ENCODE assay signal across 1 cellular context in genomic region chr2:65420712-65421431, GRCh38.
A peak's percentile ranks its signal among the peaks of the same experiment; 100 is the strongest.
TF ChIP-seq lines count a peak whose summit lies in the region.

No MANE protein-coding gene starts in this region.

TF ChIP-seq in K562, 482 proteins besides CTCF, POLR2A, EP300 and RAD21 (continued from another document and continues in another):
- TF ChIP-seq JUN (IDR thresholded peaks at IDR 0.05; ENCODE audit: borderline replicate concordance, low read depth, low read length) (0 out of 2 replicates have a peak, but pooled peaks have one; percentile 40), JUN (CRISPR knock-in tag; IDR thresholded peaks at IDR 0.05; ENCODE audit: borderline replicate concordance) (no peak), NFE2 (IDR thresholded peaks at IDR 0.05; ENCODE audit: low read depth) (no peak), TFAP4 (CRISPR knock-in tag; IDR thresholded peaks at IDR 0.05; ENCODE audit: borderline replicate concordance) (no peak), GABPA (tag; conservative IDR thresholded peaks at IDR 0.05; ENCODE audit: low read depth) (peak; percentile 91), ZEB2 (IDR thresholded peaks at IDR 0.05) (peak; percentile 34; the same call in 1 of the 2 replicates), MITF (IDR thresholded peaks at IDR 0.05) (no peak), RBM17 (IDR thresholded peaks at IDR 0.05; ENCODE audit: borderline replicate concordance, low read depth, low read length) (no peak), OTX1 (CRISPR knock-in tag; IDR thresholded peaks at IDR 0.05) (no peak), ETV6 (IDR thresholded peaks at IDR 0.05; ENCODE audit: borderline replicate concordance in 1 of 2, low read depth in 2 of 2, low read length in 1 of 2) (peak; percentile 58 to 85; a peak in 2 of 4 replicates), ETV6 (CRISPR knock-in tag; IDR thresholded peaks at IDR 0.05; ENCODE audit: borderline replicate concordance) (no peak), SRSF7 (optimal IDR thresholded peaks at IDR 0.05; ENCODE audit: low read depth, low read length) (no peak), PHF8 (IDR thresholded peaks at IDR 0.05; ENCODE audit: borderline replicate concordance, low read length) (no peak), ESRRA (IDR thresholded peaks at IDR 0.05; ENCODE audit: borderline replicate concordance, low read depth) (no peak; the same call in 1 of the 2 replicates), ZNF780A (CRISPR knock-in tag; IDR thresholded peaks at IDR 0.05) (no peak), TEAD2 (tag; IDR thresholded peaks at IDR 0.05) (no peak), ZBTB43 (CRISPR knock-in tag; IDR thresholded peaks at IDR 0.05) (no peak), ZNF695 (CRISPR knock-in tag; IDR thresholded peaks at IDR 0.05) (no peak), MCM7 (IDR thresholded peaks at IDR 0.05) (no peak), ZNF311 (CRISPR knock-in tag; IDR thresholded peaks at IDR 0.05) (no peak), ETS2 (tag; IDR thresholded peaks at IDR 0.05; ENCODE audit: borderline replicate concordance, poor library complexity, severe bottlenecking) (no peak), BRCA1 (IDR thresholded peaks at IDR 0.05) (no peak), BRCA1 (CRISPR knock-in tag; IDR thresholded peaks at IDR 0.05) (no peak), ZNF324 (CRISPR knock-in tag; IDR thresholded peaks at IDR 0.05) (no peak), POU5F1 (IDR thresholded peaks at IDR 0.05; ENCODE audit: borderline replicate concordance, low read depth, low read length, partially characterized antibody) (no peak), PTTG1 (tag; IDR thresholded peaks at IDR 0.05; ENCODE audit: low read depth) (no peak), ZNF444 (CRISPR knock-in tag; IDR thresholded peaks at IDR 0.05) (no peak), NCOA1 (IDR thresholded peaks at IDR 0.05; ENCODE audit: low read depth) (no peak), ZNF764 (CRISPR knock-in tag; IDR thresholded peaks at IDR 0.05; ENCODE audit: low read depth) (no peak), CBX1 (IDR thresholded peaks at IDR 0.05; ENCODE audit: low read depth) (no peak), PHB (CRISPR knock-in tag; IDR thresholded peaks at IDR 0.05) (no peak), ZNF551 (CRISPR knock-in tag; IDR thresholded peaks at IDR 0.05) (no peak), SIRT6 (IDR thresholded peaks at IDR 0.05; ENCODE audit: low read depth, low read length) (no peak), TBP (optimal IDR thresholded peaks at IDR 0.05; ENCODE audit: low read depth, low read length) (no peak), ZNF766 (CRISPR knock-in tag; conservative IDR thresholded peaks at IDR 0.05) (peak; percentile 45; the same call in 1 of the 2 replicates), PKNOX1 (IDR thresholded peaks at IDR 0.05) (peak; percentile 70), ATF2 (CRISPR knock-in tag; IDR thresholded peaks at IDR 0.05) (no peak), RCOR1 (IDR thresholded peaks at IDR 0.05; ENCODE audit: borderline replicate concordance in 1 of 2, low read depth in 2 of 2, low read length in 2 of 2) (peak; percentile 79 to 94), LCOR (CRISPR knock-in tag; IDR thresholded peaks at IDR 0.05) (no peak), FOS (IDR thresholded peaks at IDR 0.05; ENCODE audit: extremely low read depth, insufficient read length) (no peak), ZSCAN29 (IDR thresholded peaks at IDR 0.05) (no peak), TEAD1 (CRISPR knock-in tag; IDR thresholded peaks at IDR 0.05) (peak in 1 of 2 experiments; percentile 81; a peak in 1 of 4 replicates), DDX20 (tag; IDR thresholded peaks at IDR 0.05; ENCODE audit: low read depth) (no peak), RBM22 (IDR thresholded peaks at IDR 0.05; ENCODE audit: low read depth, low read length, poor library complexity, severe bottlenecking) (no peak), CREM (IDR thresholded peaks at IDR 0.05; ENCODE audit: low read depth) (no peak), ELK3 (CRISPR knock-in tag; IDR thresholded peaks at IDR 0.05) (no peak), ZNF224 (CRISPR knock-in tag; IDR thresholded peaks at IDR 0.05) (no peak), TAF1 (IDR thresholded peaks at IDR 0.05; ENCODE audit: control insufficient read depth, extremely low read depth, insufficient read depth, low read length, severe bottlenecking) (no peak), ZFP1 (CRISPR knock-in tag; IDR thresholded peaks at IDR 0.05) (no peak), ZNF408 (CRISPR knock-in tag; IDR thresholded peaks at IDR 0.05; ENCODE audit: low read depth) (no peak), SMARCC2 (IDR thresholded peaks at IDR 0.05; ENCODE audit: low read depth) (no peak), CAMTA2 (CRISPR knock-in tag; conservative IDR thresholded peaks at IDR 0.05) (no peak), HDAC6 (IDR thresholded peaks at IDR 0.05; ENCODE audit: low read depth, low read length) (no peak), TFAM (CRISPR knock-in tag; conservative IDR thresholded peaks at IDR 0.05) (no peak)
- TF ChIP-seq, protein P1, sequence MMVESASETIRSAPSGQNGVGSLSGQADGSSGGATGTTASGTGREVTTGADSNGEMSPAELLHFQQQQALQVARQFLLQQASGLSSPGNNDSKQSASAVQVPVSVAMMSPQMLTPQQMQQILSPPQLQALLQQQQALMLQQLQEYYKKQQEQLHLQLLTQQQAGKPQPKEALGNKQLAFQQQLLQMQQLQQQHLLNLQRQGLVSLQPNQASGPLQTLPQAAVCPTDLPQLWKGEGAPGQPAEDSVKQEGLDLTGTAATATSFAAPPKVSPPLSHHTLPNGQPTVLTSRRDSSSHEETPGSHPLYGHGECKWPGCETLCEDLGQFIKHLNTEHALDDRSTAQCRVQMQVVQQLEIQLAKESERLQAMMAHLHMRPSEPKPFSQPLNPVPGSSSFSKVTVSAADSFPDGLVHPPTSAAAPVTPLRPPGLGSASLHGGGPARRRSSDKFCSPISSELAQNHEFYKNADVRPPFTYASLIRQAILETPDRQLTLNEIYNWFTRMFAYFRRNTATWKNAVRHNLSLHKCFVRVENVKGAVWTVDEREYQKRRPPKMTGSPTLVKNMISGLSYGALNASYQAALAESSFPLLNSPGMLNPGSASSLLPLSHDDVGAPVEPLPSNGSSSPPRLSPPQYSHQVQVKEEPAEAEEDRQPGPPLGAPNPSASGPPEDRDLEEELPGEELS (CRISPR knock-in tag; IDR thresholded peaks at IDR 0.05; ENCODE audit: borderline replicate concordance) = 0 out of 2 replicates have a peak, but pooled peaks have one; percentile 46
- TF ChIP-seq, protein P2, sequence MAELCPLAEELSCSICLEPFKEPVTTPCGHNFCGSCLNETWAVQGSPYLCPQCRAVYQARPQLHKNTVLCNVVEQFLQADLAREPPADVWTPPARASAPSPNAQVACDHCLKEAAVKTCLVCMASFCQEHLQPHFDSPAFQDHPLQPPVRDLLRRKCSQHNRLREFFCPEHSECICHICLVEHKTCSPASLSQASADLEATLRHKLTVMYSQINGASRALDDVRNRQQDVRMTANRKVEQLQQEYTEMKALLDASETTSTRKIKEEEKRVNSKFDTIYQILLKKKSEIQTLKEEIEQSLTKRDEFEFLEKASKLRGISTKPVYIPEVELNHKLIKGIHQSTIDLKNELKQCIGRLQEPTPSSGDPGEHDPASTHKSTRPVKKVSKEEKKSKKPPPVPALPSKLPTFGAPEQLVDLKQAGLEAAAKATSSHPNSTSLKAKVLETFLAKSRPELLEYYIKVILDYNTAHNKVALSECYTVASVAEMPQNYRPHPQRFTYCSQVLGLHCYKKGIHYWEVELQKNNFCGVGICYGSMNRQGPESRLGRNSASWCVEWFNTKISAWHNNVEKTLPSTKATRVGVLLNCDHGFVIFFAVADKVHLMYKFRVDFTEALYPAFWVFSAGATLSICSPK (IDR thresholded peaks at IDR 0.05; ENCODE audit: borderline replicate concordance) = no peak
- TF ChIP-seq, protein P3, sequence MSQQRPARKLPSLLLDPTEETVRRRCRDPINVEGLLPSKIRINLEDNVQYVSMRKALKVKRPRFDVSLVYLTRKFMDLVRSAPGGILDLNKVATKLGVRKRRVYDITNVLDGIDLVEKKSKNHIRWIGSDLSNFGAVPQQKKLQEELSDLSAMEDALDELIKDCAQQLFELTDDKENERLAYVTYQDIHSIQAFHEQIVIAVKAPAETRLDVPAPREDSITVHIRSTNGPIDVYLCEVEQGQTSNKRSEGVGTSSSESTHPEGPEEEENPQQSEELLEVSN (IDR thresholded peaks at IDR 0.05; ENCODE audit: borderline replicate concordance in 1 of 2, extremely low read depth in 1 of 2, insufficient read depth in 1 of 2, insufficient read length in 1 of 2, low read depth in 1 of 2, low read length in 1 of 2, poor library complexity in 1 of 2, severe bottlenecking in 1 of 2) = no peak
- TF ChIP-seq, protein P4, sequence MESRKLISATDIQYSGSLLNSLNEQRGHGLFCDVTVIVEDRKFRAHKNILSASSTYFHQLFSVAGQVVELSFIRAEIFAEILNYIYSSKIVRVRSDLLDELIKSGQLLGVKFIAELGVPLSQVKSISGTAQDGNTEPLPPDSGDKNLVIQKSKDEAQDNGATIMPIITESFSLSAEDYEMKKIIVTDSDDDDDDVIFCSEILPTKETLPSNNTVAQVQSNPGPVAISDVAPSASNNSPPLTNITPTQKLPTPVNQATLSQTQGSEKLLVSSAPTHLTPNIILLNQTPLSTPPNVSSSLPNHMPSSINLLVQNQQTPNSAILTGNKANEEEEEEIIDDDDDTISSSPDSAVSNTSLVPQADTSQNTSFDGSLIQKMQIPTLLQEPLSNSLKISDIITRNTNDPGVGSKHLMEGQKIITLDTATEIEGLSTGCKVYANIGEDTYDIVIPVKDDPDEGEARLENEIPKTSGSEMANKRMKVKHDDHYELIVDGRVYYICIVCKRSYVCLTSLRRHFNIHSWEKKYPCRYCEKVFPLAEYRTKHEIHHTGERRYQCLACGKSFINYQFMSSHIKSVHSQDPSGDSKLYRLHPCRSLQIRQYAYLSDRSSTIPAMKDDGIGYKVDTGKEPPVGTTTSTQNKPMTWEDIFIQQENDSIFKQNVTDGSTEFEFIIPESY (CRISPR knock-in tag; IDR thresholded peaks at IDR 0.05) = no peak
